In the genomic region with DNA sequence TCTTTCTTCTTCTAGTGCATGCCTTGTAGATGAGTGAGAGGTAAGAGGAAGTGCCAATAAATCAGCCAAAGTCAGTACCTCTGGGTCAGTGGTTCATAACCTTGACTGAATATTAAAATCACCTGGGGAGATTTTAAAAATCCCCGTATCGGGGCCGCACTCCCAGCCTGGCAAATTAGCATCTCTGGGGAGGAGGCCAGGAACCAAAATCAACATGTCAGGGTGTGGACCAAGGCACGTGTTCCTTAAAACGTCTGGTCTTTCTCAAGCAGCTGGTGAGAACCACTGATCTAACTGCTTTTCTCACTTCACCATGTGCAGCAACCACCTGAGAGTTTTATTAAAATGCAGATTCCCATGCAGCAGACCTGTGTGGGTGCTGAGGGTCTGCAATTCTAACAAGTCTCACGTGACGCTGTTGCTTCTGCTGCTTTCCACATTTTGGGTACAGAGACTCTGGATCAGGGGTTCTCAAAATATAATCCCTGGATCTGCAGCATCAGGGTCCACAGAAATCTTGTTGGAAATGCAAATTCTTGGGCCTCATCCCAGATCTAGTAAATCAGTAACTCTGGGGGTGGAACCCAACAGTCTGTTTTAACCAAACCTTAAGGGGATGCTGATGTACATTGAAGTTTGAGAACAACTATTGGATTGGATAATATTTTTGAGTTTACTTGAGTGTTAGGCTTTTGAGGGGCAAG, we compare ENCODE assay signal across 29 cellular contexts. TPM values are rescaled to one million over a fixed set of nuclear protein-coding genes. Genes with fewer than 3 reads are reported as not detected.
DNase-seq lines count a peak whose midpoint lies in the region; ATAC-seq, FAIRE-seq and TF ChIP-seq lines count a peak whose summit lies in the region.
"Had no signal": no experiment of that assay in that cellular context is flagged by ENCODE, and none has a peak within 500 bp of the region (broad histone marks: within the 10 kb centered on the region; RNA-seq: fewer than 3 reads in every experiment).

No MANE protein-coding gene starts in this region.

- no peaks in the 10 kb centered on the region for H3K79me2 ChIP-seq in HepG2 (ENCODE audit: insufficient read depth, low read length)

- DNase-seq in left ventricle myocardium superior (no peak), left ventricle myocardium inferior (no peak), body of pancreas (no peak), HepG2 (ENCODE audit: low spot score) (no peak), NCI-H1105 (lab: John Stamatoyannopoulos, UW) (no peak)
- DNase-seq in stimulated activated naive B cell treated with anti-CD40 and anti-IgM and Interleukin-4, amounts not matched to agents 10 μg/mL and 1 μg/mL and 100 μg/mL, for 72 hours = no peak
- no peak for DNase-seq in activated CD4-positive, alpha-beta memory T cell treated with anti-CD3 and anti-CD28 coated beads, Interleukin-2, amount 10 ng/mL, durations not matched to agents 7 days and 5 days
- DNase-seq: activated B cell treated with CpG ODN at 0.5 μM for 24 hours; activated CD4-positive, alpha-beta T cell treated with anti-CD3 and anti-CD28 coated beads, Interleukin-2, amount 50 U/mL, for 1 hour; activated effector memory CD4-positive, alpha-beta T cell treated with anti-CD3 and anti-CD28 coated beads, Interleukin-2, amount 50 U/mL, for 16 hours; activated naive CD8-positive, alpha-beta T cell treated with anti-CD3 and anti-CD28 coated beads for 36 hours; activated T-cell treated with anti-CD3 and anti-CD28 coated beads, Interleukin-2, amount 50 U/mL, for 24 hours; CD4-positive, alpha-beta T cell; central memory CD4-positive, alpha-beta T cell; cortex of kidney; effector memory CD8-positive, alpha-beta T cell; NCI-H1436; NCI-H345; Peyer's patch; small intestine; stimulated activated naive CD4-positive, alpha-beta T cell treated with Interleukin-2 at 50 U/mL for 16 hours; upper lobe of right lung had no signal

- H3K27me3 ChIP-seq in left ventricle myocardium inferior (ENCODE audit: low read depth) (no peaks in the 10 kb centered on the region), body of pancreas (no peaks in the 10 kb centered on the region), HepG2 (ENCODE audit: control insufficient read depth in 1 of 2, insufficient read depth in 2 of 2, low read length in 2 of 2) (no peaks in the 10 kb centered on the region)
- H3K27me3 ChIP-seq: ascending aorta, heart left ventricle, Peyer's patch, SJSA1, suprapubic skin, upper lobe of right lung had no signal

- intact Hi-C loops in left ventricle myocardium superior (cut with micrococcal nuclease) (no loop called here), left ventricle myocardium inferior (cut with micrococcal nuclease) (no loop called here), body of pancreas (cut with DNase I) (no loop called here), HepG2 (cut with micrococcal nuclease; ENCODE audit: unreplicated experiment) (no loop called here)

- BruUV-seq in HepG2 (replicated peaks; lab: Mats Ljungman, UMichigan) = no TSS peak

- H3K27ac ChIP-seq in left ventricle myocardium inferior (replicated peaks) (no peak overlapping the region), body of pancreas (peak overlapping the region in 2 of 4 donors; percentile 34 to 38), HepG2 (ENCODE audit: extremely low read length, insufficient read depth, low read length) (no peak overlapping the region)
- H3K27ac ChIP-seq: ascending aorta, heart left ventricle, Peyer's patch, SJSA1, suprapubic skin, upper lobe of right lung had no signal

- peak overlapping the region; percentile 31; the same call in 1 of the 2 replicates for H3K4me2 ChIP-seq in HepG2 (ENCODE audit: low read depth, low read length)

- H3K9me3 ChIP-seq in left ventricle myocardium inferior (replicated peaks) (no peaks in the 10 kb centered on the region), body of pancreas (no peaks in the 10 kb centered on the region), HepG2 (ENCODE audit: low read length) (no peaks in the 10 kb centered on the region)
- H3K9me3 ChIP-seq: ascending aorta, heart left ventricle, Peyer's patch, SJSA1, suprapubic skin, upper lobe of right lung had no signal

- ATAC-seq in left ventricle myocardium superior = peak; percentile 29
- peak; percentile 26 for ATAC-seq in body of pancreas
- ATAC-seq in HepG2 = peak; percentile 69
- no peak for ATAC-seq in stimulated activated naive B cell treated with anti-CD40 and anti-IgM and Interleukin-4, amounts not matched to agents 10 μg/mL and 1 μg/mL and 100 μg/mL, for 72 hours (replicated peaks)
- no peak for ATAC-seq in HG02642 (IDR thresholded peaks at IDR 0.05; ENCODE audit: poor library complexity, unreplicated experiment)
- ATAC-seq: effector memory CD8-positive, alpha-beta T cell had no signal

- TF ChIP-seq POLR2A in body of pancreas (IDR thresholded peaks at IDR 0.05) = no peak
- no peak for TF ChIP-seq POLR2A in HepG2 (IDR thresholded peaks at IDR 0.05; ENCODE audit: insufficient read depth in 1 of 2, low read depth in 2 of 2, low read length in 2 of 2)

- no peaks in the 10 kb centered on the region for H3K27me3 Mint-ChIP-seq in stimulated activated naive B cell treated with anti-CD40 and anti-IgM and Interleukin-4, amounts not matched to agents 10 μg/mL and 1 μg/mL and 100 μg/mL, for 72 hours
- H3K27me3 Mint-ChIP-seq in activated CD4-positive, alpha-beta memory T cell treated with anti-CD3 and anti-CD28 coated beads, Interleukin-2, amount 10 ng/mL, durations not matched to agents 7 days and 5 days = no peaks in the 10 kb centered on the region
- H3K27me3 Mint-ChIP-seq: activated B cell treated with CpG ODN at 0.5 μM for 24 hours; activated naive CD8-positive, alpha-beta T cell treated with anti-CD3 and anti-CD28 coated beads for 36 hours; activated T-cell treated with anti-CD3 and anti-CD28 coated beads, Interleukin-2, amount 50 U/mL, for 24 hours; CD4-positive, alpha-beta T cell; effector memory CD8-positive, alpha-beta T cell had no signal

- FAIRE-seq in HepG2 (lab: Jason Lieb, UNC) = no peak
- FAIRE-seq: A204.1, small intestine had no signal

- peaks cover 4 to 6% of the 10 kb centered on the region in 2 donors for H3K9me3 Mint-ChIP-seq in stimulated activated naive B cell treated with anti-CD40 and anti-IgM and Interleukin-4, amounts not matched to agents 10 μg/mL and 1 μg/mL and 100 μg/mL, for 72 hours
- H3K9me3 Mint-ChIP-seq in activated CD4-positive, alpha-beta memory T cell treated with anti-CD3 and anti-CD28 coated beads, Interleukin-2, amount 10 ng/mL, durations not matched to agents 7 days and 5 days = peaks cover 2% of the 10 kb centered on the region
- H3K9me3 Mint-ChIP-seq: activated B cell treated with CpG ODN at 0.5 μM for 24 hours; activated T-cell treated with anti-CD3 and anti-CD28 coated beads, Interleukin-2, amount 50 U/mL, for 24 hours had no signal

- 36 to 42% methylated on average over 5 to 7 of the region's 7 CpGs for WGBS in body of pancreas, 2 donors
- 86% methylated on average over 7 of the region's 7 CpGs for WGBS in HepG2 (ENCODE audit: low lambda C conversion rate)

- H3K27ac Mint-ChIP-seq in stimulated activated naive B cell treated with anti-CD40 and anti-IgM and Interleukin-4, amounts not matched to agents 10 μg/mL and 1 μg/mL and 100 μg/mL, for 72 hours = no peak overlapping the region
- no peak overlapping the region for H3K27ac Mint-ChIP-seq in activated CD4-positive, alpha-beta memory T cell treated with anti-CD3 and anti-CD28 coated beads, Interleukin-2, amount 10 ng/mL, durations not matched to agents 7 days and 5 days
- H3K27ac Mint-ChIP-seq: activated B cell treated with CpG ODN at 0.5 μM for 24 hours; activated naive CD8-positive, alpha-beta T cell treated with anti-CD3 and anti-CD28 coated beads for 36 hours; activated T-cell treated with anti-CD3 and anti-CD28 coated beads, Interleukin-2, amount 50 U/mL, for 24 hours; CD4-positive, alpha-beta T cell; effector memory CD8-positive, alpha-beta T cell had no signal

- H3K4me3 ChIP-seq in left ventricle myocardium inferior = no peak overlapping the region
- H3K4me3 ChIP-seq in body of pancreas = no peak overlapping the region
- 0 out of 6 replicates have a peak overlapping the region, but pooled peaks of 1 of the 3 experiments have one; percentile 6 for H3K4me3 ChIP-seq in HepG2 (replicated peaks in 1 of 3; ENCODE audit: insufficient read depth in 1 of 3, low read depth in 2 of 3, low read length in 3 of 3)
- H3K4me3 ChIP-seq: ascending aorta, heart left ventricle, Peyer's patch, SJSA1, suprapubic skin, upper lobe of right lung had no signal

- TF ChIP-seq RAD21 in HepG2 (CRISPR knock-in tag; IDR thresholded peaks at IDR 0.05) = no peak

- H3K36me3 ChIP-seq in left ventricle myocardium inferior (no peaks in the 10 kb centered on the region), body of pancreas (replicated peaks in 1 of 2; ENCODE audit: insufficient read depth in 1 of 2, low read depth in 2 of 2) (no peaks in the 10 kb centered on the region), HepG2 (replicated peaks in 1 of 2; ENCODE audit: control insufficient read depth in 1 of 2, insufficient read depth in 2 of 2, low read length in 2 of 2) (no peaks in the 10 kb centered on the region)
- H3K36me3 ChIP-seq: ascending aorta, heart left ventricle, Peyer's patch, SJSA1, suprapubic skin, upper lobe of right lung had no signal

- H3K4me1 ChIP-seq in left ventricle myocardium inferior = peaks cover 17% of the 10 kb centered on the region
- H3K4me1 ChIP-seq in body of pancreas = peaks cover 17% of the 10 kb centered on the region
- H3K4me1 ChIP-seq in HepG2 (ENCODE audit: insufficient read depth, low read length) = peaks cover 44% of the 10 kb centered on the region
- H3K4me1 ChIP-seq: ascending aorta, Peyer's patch, SJSA1, suprapubic skin, upper lobe of right lung had no signal

- H2AFZ ChIP-seq in HepG2 (ENCODE audit: low read length) = no peak overlapping the region

- no peak for TF ChIP-seq EP300 in HepG2 (IDR thresholded peaks at IDR 0.05; ENCODE audit: low read depth in 2 of 2, low read length in 2 of 2)
- TF ChIP-seq EP300 in HepG2 (CRISPR knock-in tag; IDR thresholded peaks at IDR 0.05; ENCODE audit: borderline replicate concordance) = no peak

- H3K36me3 Mint-ChIP-seq in stimulated activated naive B cell treated with anti-CD40 and anti-IgM and Interleukin-4, amounts not matched to agents 10 μg/mL and 1 μg/mL and 100 μg/mL, for 72 hours = no peaks in the 10 kb centered on the region
- no peaks in the 10 kb centered on the region for H3K36me3 Mint-ChIP-seq in activated CD4-positive, alpha-beta memory T cell treated with anti-CD3 and anti-CD28 coated beads, Interleukin-2, amount 10 ng/mL, durations not matched to agents 7 days and 5 days (ENCODE audit: low read depth)
- H3K36me3 Mint-ChIP-seq: activated naive CD8-positive, alpha-beta T cell treated with anti-CD3 and anti-CD28 coated beads for 36 hours had no signal

- H3K4me3 Mint-ChIP-seq in stimulated activated naive B cell treated with anti-CD40 and anti-IgM and Interleukin-4, amounts not matched to agents 10 μg/mL and 1 μg/mL and 100 μg/mL, for 72 hours = no peak overlapping the region
- H3K4me3 Mint-ChIP-seq in activated CD4-positive, alpha-beta memory T cell treated with anti-CD3 and anti-CD28 coated beads, Interleukin-2, amount 10 ng/mL, durations not matched to agents 7 days and 5 days = no peak overlapping the region
- H3K4me3 Mint-ChIP-seq: activated B cell treated with CpG ODN at 0.5 μM for 24 hours; activated naive CD8-positive, alpha-beta T cell treated with anti-CD3 and anti-CD28 coated beads for 36 hours; activated T-cell treated with anti-CD3 and anti-CD28 coated beads, Interleukin-2, amount 50 U/mL, for 24 hours; CD4-positive, alpha-beta T cell; effector memory CD8-positive, alpha-beta T cell had no signal

- CTCF ChIA-PET in HepG2 (lab: Yijun Ruan, JAX; ENCODE audit: low intra/inter-chr PET ratio, low total read pairs) = no interaction called here
- CTCF ChIA-PET in activated CD4-positive, alpha-beta memory T cell treated with anti-CD3 and anti-CD28 coated beads, Interleukin-2, amount 10 ng/mL, durations not matched to agents 7 days and 5 days (lab: Charles Lee) = no interaction called here

- H3K9ac ChIP-seq in HepG2 (ENCODE audit: insufficient read depth, low read depth, low read length) = no peak overlapping the region

- TF ChIP-seq CTCF in left ventricle myocardium inferior (IDR thresholded peaks at IDR 0.05; ENCODE audit: borderline replicate concordance) = no peak
- no peak for TF ChIP-seq CTCF in body of pancreas (IDR thresholded peaks at IDR 0.05)
- no peak for TF ChIP-seq CTCF in HepG2 (CRISPR knock-in tag; IDR thresholded peaks at IDR 0.05)

- POLR2A ChIA-PET in HepG2 (lab: Yijun Ruan, JAX) = no interaction called here
- POLR2A ChIA-PET in activated CD4-positive, alpha-beta memory T cell treated with anti-CD3 and anti-CD28 coated beads, Interleukin-2, amount 10 ng/mL, durations not matched to agents 7 days and 5 days (lab: Charles Lee) = no interaction called here

- no peaks in the 10 kb centered on the region for H3K4me1 Mint-ChIP-seq in stimulated activated naive B cell treated with anti-CD40 and anti-IgM and Interleukin-4, amounts not matched to agents 10 μg/mL and 1 μg/mL and 100 μg/mL, for 72 hours
- H3K4me1 Mint-ChIP-seq in activated CD4-positive, alpha-beta memory T cell treated with anti-CD3 and anti-CD28 coated beads, Interleukin-2, amount 10 ng/mL, durations not matched to agents 7 days and 5 days = no peaks in the 10 kb centered on the region
- H3K4me1 Mint-ChIP-seq: activated B cell treated with CpG ODN at 0.5 μM for 24 hours; activated naive CD8-positive, alpha-beta T cell treated with anti-CD3 and anti-CD28 coated beads for 36 hours had no signal

- in situ Hi-C loops in HepG2 (cut with HindIII; ENCODE audit: extremely low pct_ligation_motif_present, low pct_unique_long_range_greater_than_20kb) = no loop called here

- no peaks in the 10 kb centered on the region for H4K20me1 ChIP-seq in HepG2 (ENCODE audit: insufficient read depth, low read length)

RNA-seq across cellular contexts. Expression of gene CHST9, which starts 49.5 kb away (rescaled TPM):
- total RNA-seq in left ventricle myocardium superior = 7.0 TPM
- 2.0 TPM for total RNA-seq in left ventricle myocardium inferior
- total RNA-seq in body of pancreas = 1 to 10 TPM; 4.3 to 6.7 TPM
- total RNA-seq in HepG2 (2016; rRNA removed; fragmentation: Illumina TruSeq; extraction: Trizol) = 7.5 and 9.6 TPM in 2 replicates
- 1.2 and 1.8 TPM in 2 replicates for total RNA-seq in HepG2 (2016; cell fraction: cytosol; rRNA removed; fragmentation: Illumina TruSeq; extraction: Trizol; ENCODE audit: low read depth)
- 8.3 and 8.4 TPM in 2 replicates for total RNA-seq in HepG2 (2016; cell fraction: insoluble cytoplasmic fraction; rRNA removed; fragmentation: Illumina TruSeq; extraction: Trizol)
- 3.3 and 4.1 TPM in 2 replicates for total RNA-seq in HepG2 (2016; cell fraction: membrane; rRNA removed; fragmentation: Illumina TruSeq; extraction: Trizol)
- total RNA-seq in HepG2 (2016; cell fraction: nucleus; rRNA removed; fragmentation: Illumina TruSeq; extraction: Trizol) = 13.6 and 15.2 TPM in 2 replicates
- polyA plus RNA-seq in HepG2 (2011; rRNA removed) = 1.7 and 3.2 TPM in 2 replicates
- 1.0 and 1.4 TPM in 2 replicates for polyA plus RNA-seq in HepG2 (2011; cell fraction: cytosol; rRNA removed)
- 0.84 and 1.2 TPM in 2 replicates for polyA plus RNA-seq in HepG2 (2011; cell fraction: nucleus; rRNA removed)
- 1.8 and 2.1 TPM in 2 replicates for polyA plus RNA-seq in HepG2 (2012)
- polyA plus RNA-seq in HepG2 (2016; cell fraction: cytosol; fragmentation: Illumina TruSeq; extraction: Trizol; ENCODE audit: low read depth) = 0.31 and 0.55 TPM in 2 replicates
- polyA plus RNA-seq in HepG2 (2016; cell fraction: insoluble cytoplasmic fraction; fragmentation: Illumina TruSeq; extraction: Trizol; ENCODE audit: low read depth) = 6.3 and 6.5 TPM in 2 replicates
- 1.2 and 1.4 TPM in 2 replicates for polyA plus RNA-seq in HepG2 (2016; cell fraction: membrane; fragmentation: Illumina TruSeq; extraction: Trizol; ENCODE audit: low read depth)
- 8.5 and 8.6 TPM in 2 replicates for polyA plus RNA-seq in HepG2 (2016; cell fraction: nucleus; fragmentation: Illumina TruSeq; extraction: Trizol; ENCODE audit: insufficient read depth, low read depth)
- polyA minus RNA-seq in HepG2 (2011; rRNA and poly(A)+ RNA removed; ENCODE audit: low replicate concordance) = 1.3 TPM in 1 of 2 replicates, not detected in the other
- 2.3 and 4.1 TPM in 2 replicates for polyA minus RNA-seq in HepG2 (2011; cell fraction: cytosol; rRNA and poly(A)+ RNA removed)
- polyA minus RNA-seq in HepG2 (2011; cell fraction: nucleus; rRNA and poly(A)+ RNA removed) = 8.1 TPM in 2 replicates
- total RNA-seq in activated CD4-positive, alpha-beta memory T cell treated with anti-CD3 and anti-CD28 coated beads, Interleukin-2, amount 10 ng/mL, durations not matched to agents 7 days and 5 days = not detected
- total RNA-seq: activated B cell treated with CpG ODN at 0.5 μM for 24 hours; activated naive CD8-positive, alpha-beta T cell treated with anti-CD3 and anti-CD28 coated beads for 36 hours; CD4-positive, alpha-beta T cell; lung microvascular endothelial cell; SJSA1 had no signal

Comparison
In these comparisons a context has a peak if more than half of its experiments do, and no peak if none do; other contexts are left out.
1. ATAC-seq: peak in left ventricle myocardium superior (single experiment), body of pancreas (single experiment) and HepG2 (single experiment); none in stimulated activated naive B cell treated with anti-CD40 and anti-IgM and Interleukin-4, amounts not matched to agents 10 μg/mL and 1 μg/mL and 100 μg/mL, for 72 hours (0 of 2) and HG02642 (single experiment).